11 cellular contexts compared by ENCODE assay signal in the genomic region with DNA sequence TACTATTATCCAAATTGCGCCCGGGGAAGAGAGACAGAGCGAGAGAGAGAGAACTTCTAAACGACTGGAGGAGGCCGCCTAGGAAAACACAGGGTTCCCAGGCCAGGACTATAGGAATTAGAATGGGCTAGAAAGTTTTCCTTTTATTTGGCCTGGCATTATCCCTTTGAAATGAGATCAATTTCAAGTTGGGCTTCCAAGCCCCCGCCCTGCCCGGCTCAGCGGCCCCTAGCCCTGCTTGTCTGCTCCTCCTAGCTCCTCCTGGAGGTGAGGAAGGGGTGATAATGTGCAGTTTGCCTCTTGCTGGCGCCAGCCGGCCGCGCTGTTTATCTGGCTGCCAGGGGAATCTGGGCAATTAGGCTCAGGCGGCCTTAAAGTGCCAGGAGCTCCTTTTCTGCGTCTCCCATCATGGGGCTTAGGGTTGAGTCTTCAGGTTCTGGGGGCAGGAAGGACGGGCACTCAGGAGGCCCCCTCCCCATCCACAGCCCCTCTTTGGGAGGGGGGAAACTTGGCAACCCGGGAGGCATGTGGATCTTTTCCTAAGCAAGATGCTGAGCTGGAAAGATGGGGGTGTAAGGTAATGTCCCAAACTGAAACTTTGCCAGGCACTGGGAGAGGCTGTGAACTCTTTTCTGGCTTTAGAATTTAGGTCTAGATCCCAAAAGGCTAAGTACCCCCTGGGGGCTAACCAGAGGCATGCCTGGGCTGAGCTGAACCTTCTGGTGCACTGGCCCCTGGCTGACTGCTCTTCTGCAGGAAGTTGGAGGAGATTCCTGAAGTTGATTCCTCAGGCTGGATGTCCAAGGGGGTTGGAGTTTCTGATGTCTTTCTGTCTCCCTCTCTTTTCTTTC. TPM values are rescaled to one million over a fixed set of nuclear protein-coding genes. Genes with fewer than 3 reads are reported as not detected.
DNase-seq lines count a peak whose midpoint lies in the region; ATAC-seq, FAIRE-seq and TF ChIP-seq lines count a peak whose summit lies in the region.
"Had no signal": no experiment of that assay in that cellular context is flagged by ENCODE, and none has a peak within 500 bp of the region (broad histone marks: within the 10 kb centered on the region; RNA-seq: fewer than 3 reads in every experiment).

No MANE protein-coding gene starts in this region.

- H3K79me2 ChIP-seq in HepG2 (ENCODE audit: insufficient read depth, low read length) (peaks cover 26% of the 10 kb centered on the region), Karpas-422 (ENCODE audit: low read length) (no peaks in the 10 kb centered on the region)

- H3K4me2 ChIP-seq in HepG2 (ENCODE audit: low read depth, low read length), result no peak overlapping the region
- no peak overlapping the region for H3K4me2 ChIP-seq in Karpas-422 (ENCODE audit: low read depth, low read length, poor library complexity, severe bottlenecking)

- H3K9me3 ChIP-seq in MG63 (no peaks in the 10 kb centered on the region), body of pancreas (no peaks in the 10 kb centered on the region), HepG2 (ENCODE audit: low read length) (no peaks in the 10 kb centered on the region), Karpas-422 (ENCODE audit: low read length) (no peaks in the 10 kb centered on the region)

- in situ Hi-C loops in HepG2 (cut with HindIII; ENCODE audit: extremely low pct_ligation_motif_present, low pct_unique_long_range_greater_than_20kb), result no loop called here

- H3K27ac ChIP-seq in body of pancreas (peak overlapping the region in 2 of 4 donors; percentile 34 to 36), HepG2 (ENCODE audit: extremely low read length, insufficient read depth, low read length) (no peak overlapping the region), Karpas-422 (ENCODE audit: low read length) (no peak overlapping the region)

- 18 to 24% methylated on average over 16 of the region's 16 CpGs for WGBS in body of pancreas, 2 donors
- 54% methylated on average over 16 of the region's 16 CpGs for WGBS in HepG2 (ENCODE audit: low lambda C conversion rate)

- no peak for TF ChIP-seq EP300 in HepG2 (IDR thresholded peaks at IDR 0.05; ENCODE audit: low read depth in 2 of 2, low read length in 2 of 2)
- TF ChIP-seq EP300 in HepG2 (CRISPR knock-in tag; IDR thresholded peaks at IDR 0.05; ENCODE audit: borderline replicate concordance), result no peak

- FAIRE-seq in HepG2 (lab: Jason Lieb, UNC), result no peak
- FAIRE-seq: bronchial epithelial cell had no signal

- no TSS peak for BruUV-seq in HepG2 (replicated peaks; lab: Mats Ljungman, UMichigan)

- CTCF ChIA-PET in HepG2 (lab: Yijun Ruan, JAX; ENCODE audit: low intra/inter-chr PET ratio, low total read pairs), result no interaction called here

- H4K20me1 ChIP-seq in HepG2 (ENCODE audit: insufficient read depth, low read length), result 0 out of 2 replicates have a peak, but pooled peaks cover 9% of the 10 kb centered on the region
- no peaks in the 10 kb centered on the region for H4K20me1 ChIP-seq in Karpas-422 (ENCODE audit: insufficient read depth, low read depth, low read length)

- no peaks in the 10 kb centered on the region for H3K27me3 ChIP-seq in MG63
- H3K27me3 ChIP-seq in body of pancreas, result no peaks in the 10 kb centered on the region
- H3K27me3 ChIP-seq in HepG2 (ENCODE audit: control insufficient read depth in 1 of 2, insufficient read depth in 2 of 2, low read length in 2 of 2), result no peaks in the 10 kb centered on the region
- no peaks in the 10 kb centered on the region for H3K27me3 ChIP-seq in Karpas-422 (ENCODE audit: low read length)

- DNase-seq in 8988T, result peak; percentile 69
- DNase-seq in MG63, result peak; percentile 93
- peak; percentile 52 to 71 (median 58) for DNase-seq in body of pancreas
- DNase-seq in HepG2 (ENCODE audit: low spot score), result peak; percentile 47
- DNase-seq in SIG-M5 (lab: John Stamatoyannopoulos, UW), result no peak
- no peak for DNase-seq in Karpas-422
- no peak for DNase-seq in activated CD4-positive, alpha-beta T cell treated with anti-CD3 and anti-CD28 coated beads for 48 hours
- DNase-seq: CD4-positive, alpha-beta memory T cell; stimulated activated CD4-positive, alpha-beta T cell treated with anti-CD3 and anti-CD28 coated beads, Interleukin-4, amount 100 ng/mL, for 1 hour had no signal

- intact Hi-C loops in body of pancreas (cut with DNase I), result loop anchor here (5.0 kb wide), 1 partner anchor 40 kb away; no protein-coding TSS in a partner anchor
- intact Hi-C loops in HepG2 (cut with micrococcal nuclease; ENCODE audit: unreplicated experiment), result no loop called here

- ATAC-seq in body of pancreas (peak; percentile 26), HepG2 (peak; percentile 30), GM21526 (IDR thresholded peaks at IDR 0.05; ENCODE audit: low FRiP score, unreplicated experiment) (no peak)

- H3K4me1 ChIP-seq in body of pancreas (peaks cover 50% of the 10 kb centered on the region), HepG2 (ENCODE audit: insufficient read depth, low read length) (peaks cover 38% of the 10 kb centered on the region), Karpas-422 (ENCODE audit: low read length) (peaks cover 6% of the 10 kb centered on the region)

- no peaks in the 10 kb centered on the region for H3K9me2 ChIP-seq in Karpas-422 (replicated peaks; ENCODE audit: insufficient read depth, low read length)

- no peak for TF ChIP-seq POLR2A in body of pancreas (IDR thresholded peaks at IDR 0.05)
- no peak for TF ChIP-seq POLR2A in HepG2 (IDR thresholded peaks at IDR 0.05; ENCODE audit: insufficient read depth in 1 of 2, low read depth in 2 of 2, low read length in 2 of 2)

- TF ChIP-seq CTCF in body of pancreas (IDR thresholded peaks at IDR 0.05), result peak in 4 of 7 experiments; percentile 25 to 38 (median 26)
- peak; percentile 40 for TF ChIP-seq CTCF in HepG2 (CRISPR knock-in tag; IDR thresholded peaks at IDR 0.05)

- H3K9ac ChIP-seq in HepG2 (ENCODE audit: insufficient read depth, low read depth, low read length), result no peak overlapping the region
- no peak overlapping the region for H3K9ac ChIP-seq in Karpas-422 (ENCODE audit: low read length)

- H3K4me3 ChIP-seq in MG63, result peak overlapping the region; percentile 25
- H3K4me3 ChIP-seq in body of pancreas, result no peak overlapping the region
- no peak overlapping the region for H3K4me3 ChIP-seq in HepG2 (replicated peaks in 1 of 3; ENCODE audit: insufficient read depth in 1 of 3, low read depth in 2 of 3, low read length in 3 of 3)
- H3K4me3 ChIP-seq in Karpas-422 (ENCODE audit: low read length), result no peak overlapping the region

- no peak for TF ChIP-seq RAD21 in HepG2 (CRISPR knock-in tag; IDR thresholded peaks at IDR 0.05)

- POLR2A ChIA-PET in HepG2 (lab: Yijun Ruan, JAX), result interaction anchor here (1.4 to 1.5 kb wide), 2 partner anchors 64 to 66 kb away, joined by 5 to 10 read pairs; no protein-coding TSS in a partner anchor

- H3K36me3 ChIP-seq in MG63 (peaks cover 73% of the 10 kb centered on the region), body of pancreas (replicated peaks in 1 of 2; ENCODE audit: insufficient read depth in 1 of 2, low read depth in 2 of 2) (no peaks in the 10 kb centered on the region), HepG2 (replicated peaks in 1 of 2; ENCODE audit: control insufficient read depth in 1 of 2, insufficient read depth in 2 of 2, low read length in 2 of 2) (no peaks in the 10 kb centered on the region; a peak in 1 of 5 replicates), Karpas-422 (ENCODE audit: insufficient read depth, low read length) (no peaks in the 10 kb centered on the region)

- no peak overlapping the region for H2AFZ ChIP-seq in HepG2 (ENCODE audit: low read length)
- no peak overlapping the region for H2AFZ ChIP-seq in Karpas-422 (ENCODE audit: low read length)

TF ChIP-seq in HepG2, 621 proteins besides CTCF, POLR2A, EP300 and RAD21 (continues in another document):
- no peak for TF ChIP-seq SPEN (CRISPR knock-in tag; IDR thresholded peaks at IDR 0.05; ENCODE audit: low read depth)
- TF ChIP-seq, protein P1, sequence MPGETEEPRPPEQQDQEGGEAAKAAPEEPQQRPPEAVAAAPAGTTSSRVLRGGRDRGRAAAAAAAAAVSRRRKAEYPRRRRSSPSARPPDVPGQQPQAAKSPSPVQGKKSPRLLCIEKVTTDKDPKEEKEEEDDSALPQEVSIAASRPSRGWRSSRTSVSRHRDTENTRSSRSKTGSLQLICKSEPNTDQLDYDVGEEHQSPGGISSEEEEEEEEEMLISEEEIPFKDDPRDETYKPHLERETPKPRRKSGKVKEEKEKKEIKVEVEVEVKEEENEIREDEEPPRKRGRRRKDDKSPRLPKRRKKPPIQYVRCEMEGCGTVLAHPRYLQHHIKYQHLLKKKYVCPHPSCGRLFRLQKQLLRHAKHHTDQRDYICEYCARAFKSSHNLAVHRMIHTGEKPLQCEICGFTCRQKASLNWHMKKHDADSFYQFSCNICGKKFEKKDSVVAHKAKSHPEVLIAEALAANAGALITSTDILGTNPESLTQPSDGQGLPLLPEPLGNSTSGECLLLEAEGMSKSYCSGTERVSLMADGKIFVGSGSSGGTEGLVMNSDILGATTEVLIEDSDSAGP (CRISPR knock-in tag; IDR thresholded peaks at IDR 0.05; ENCODE audit: borderline replicate concordance), result peak; percentile 91

RNA-seq across cellular contexts. Expression of gene SMAD6, which starts 5.5 kb away (rescaled TPM):
- 34.3 and 37.8 TPM in 2 replicates for total RNA-seq in MG63 (2014; rRNA removed; shearing (Covaris generic); ENCODE audit: low replicate concordance)
- total RNA-seq in body of pancreas (10 to 100 TPM; 14.0 to 25.4 TPM), HepG2 (2016; rRNA removed; fragmentation: Illumina TruSeq; extraction: Trizol) (2.6 and 4.4 TPM in 2 replicates)
- total RNA-seq in HepG2 (2016; cell fraction: cytosol; rRNA removed; fragmentation: Illumina TruSeq; extraction: Trizol; ENCODE audit: low read depth), result 0.79 and 0.91 TPM in 2 replicates
- 2.3 and 4.5 TPM in 2 replicates for total RNA-seq in HepG2 (2016; cell fraction: insoluble cytoplasmic fraction; rRNA removed; fragmentation: Illumina TruSeq; extraction: Trizol)
- 2.0 and 2.2 TPM in 2 replicates for total RNA-seq in HepG2 (2016; cell fraction: membrane; rRNA removed; fragmentation: Illumina TruSeq; extraction: Trizol)
- total RNA-seq in HepG2 (2016; cell fraction: nucleus; rRNA removed; fragmentation: Illumina TruSeq; extraction: Trizol), result 7.0 and 9.1 TPM in 2 replicates
- polyA plus RNA-seq in HepG2 (2011; rRNA removed), result 3.1 and 3.3 TPM in 2 replicates
- polyA plus RNA-seq in HepG2 (2011; cell fraction: cytosol; rRNA removed), result 1.3 and 2.9 TPM in 2 replicates
- polyA plus RNA-seq in HepG2 (2011; cell fraction: nucleus; rRNA removed), result 6.7 and 14.1 TPM in 2 replicates
- 3.3 and 3.9 TPM in 2 replicates for polyA plus RNA-seq in HepG2 (2012)
- polyA plus RNA-seq in HepG2 (2016; cell fraction: cytosol; fragmentation: Illumina TruSeq; extraction: Trizol; ENCODE audit: low read depth), result 1.1 and 2.0 TPM in 2 replicates
- 2.3 and 2.9 TPM in 2 replicates for polyA plus RNA-seq in HepG2 (2016; cell fraction: insoluble cytoplasmic fraction; fragmentation: Illumina TruSeq; extraction: Trizol; ENCODE audit: low read depth)
- polyA plus RNA-seq in HepG2 (2016; cell fraction: membrane; fragmentation: Illumina TruSeq; extraction: Trizol; ENCODE audit: low read depth), result 1.5 and 2.1 TPM in 2 replicates
- 7.1 and 8.1 TPM in 2 replicates for polyA plus RNA-seq in HepG2 (2016; cell fraction: nucleus; fragmentation: Illumina TruSeq; extraction: Trizol; ENCODE audit: insufficient read depth, low read depth)
- polyA minus RNA-seq in HepG2 (2011; rRNA and poly(A)+ RNA removed; ENCODE audit: low replicate concordance), result 19.3 and 109 TPM in 2 replicates
- polyA minus RNA-seq in HepG2 (2011; cell fraction: cytosol; rRNA and poly(A)+ RNA removed), result 5.3 and 5.6 TPM in 2 replicates
- 11.7 and 25.1 TPM in 2 replicates for polyA minus RNA-seq in HepG2 (2011; cell fraction: nucleus; rRNA and poly(A)+ RNA removed)
- 0.89 and 1.8 TPM in 2 replicates for total RNA-seq in Karpas-422 (2014; rRNA removed; shearing (Covaris generic); ENCODE audit: low replicate concordance)
- polyA plus RNA-seq: CD4-positive, alpha-beta memory T cell had no signal

Comparison
In these comparisons a context has a peak if more than half of its experiments do, and no peak if none do; other contexts are left out.
1. DNase-seq: peak in 8988T (single experiment), MG63 (single experiment), body of pancreas (4 of 4) and HepG2 (single experiment); none in SIG-M5 (single experiment), Karpas-422 (single experiment) and activated CD4-positive, alpha-beta T cell treated with anti-CD3 and anti-CD28 coated beads for 48 hours (single experiment).